Comparison of ENCODE assay signal across 8 cellular contexts in genomic region chr4:51845055-51845426, GRCh38. TPM values are rescaled to one million over a fixed set of nuclear protein-coding genes. Genes with fewer than 3 reads are reported as not detected.
DNase-seq lines count a peak whose midpoint lies in the region; ATAC-seq, FAIRE-seq and TF ChIP-seq lines count a peak whose summit lies in the region.

No MANE protein-coding gene starts in this region.

- H3K4me1 Mint-ChIP-seq in activated naive CD8-positive, alpha-beta T cell treated with anti-CD3 and anti-CD28 coated beads, Interleukin-2, amount 50 U/mL, for 24 hours, result peaks cover 24% of the 10 kb centered on the region

- TF ChIP-seq RAD21 in SK-N-SH (IDR thresholded peaks at IDR 0.05; ENCODE audit: low read length), result no peak

- H3K36me3 Mint-ChIP-seq in activated naive CD8-positive, alpha-beta T cell treated with anti-CD3 and anti-CD28 coated beads, Interleukin-2, amount 50 U/mL, for 24 hours (ENCODE audit: low read depth), result no peaks in the 10 kb centered on the region

- WGBS in SK-N-SH (ENCODE audit: low lambda C conversion rate), result 41% methylated on average over 6 of the region's 6 CpGs

- H3K4me3 Mint-ChIP-seq in activated naive CD8-positive, alpha-beta T cell treated with anti-CD3 and anti-CD28 coated beads, Interleukin-2, amount 50 U/mL, for 24 hours, result peak overlapping the region; percentile 90

- H4K20me1 ChIP-seq in SK-N-SH (ENCODE audit: insufficient read depth), result peaks cover 52% of the 10 kb centered on the region
- H4K20me1 ChIP-seq in keratinocyte (ENCODE audit: control insufficient read depth, extremely low read depth, insufficient read depth, low read length), result no peaks in the 10 kb centered on the region

- TF ChIP-seq CTCF in SK-N-SH (IDR thresholded peaks at IDR 0.05), result no peak
- TF ChIP-seq CTCF in keratinocyte (optimal IDR thresholded peaks at IDR 0.05 in 1 of 3, IDR thresholded peaks at IDR 0.05 in 1 of 3, conservative IDR thresholded peaks at IDR 0.05 in 1 of 3; ENCODE audit: extremely low read depth in 1 of 3, insufficient read depth in 2 of 3, low read length in 3 of 3), result no peak

- CTCF ChIA-PET in SK-N-SH (lab: Yijun Ruan, JAX), result no interaction called here

- H2AFZ ChIP-seq in SK-N-SH (ENCODE audit: low read depth) (peak overlapping the region; percentile 63; the same call in 1 of the 2 replicates), keratinocyte (ENCODE audit: control insufficient read depth, low read length) (peak overlapping the region; percentile 94)

- H3K27ac Mint-ChIP-seq in activated naive CD8-positive, alpha-beta T cell treated with anti-CD3 and anti-CD28 coated beads, Interleukin-2, amount 50 U/mL, for 24 hours, result peak overlapping the region; percentile 59

- H3F3A ChIP-seq in SK-N-SH (replicated peaks; ENCODE audit: insufficient read depth), result no peaks in the 10 kb centered on the region

- H3K27ac ChIP-seq in SK-N-SH (ENCODE audit: low read depth in 2 of 2, low read length in 1 of 2) (peak overlapping the region; percentile 76 to 90; a peak in 3 of 4 replicates), keratinocyte (ENCODE audit: control insufficient read depth, insufficient read depth, low read length) (peak overlapping the region; percentile 84), substantia nigra (ENCODE audit: low read depth, low read length, poor library complexity, severe bottlenecking) (peak overlapping the region; percentile 75)

- dilution Hi-C loops in keratinocyte (cut with MboI; ENCODE audit: extremely low pct_ligation_motif_present, low sequenced_read_pairs), result no loop called here

- H3K4me1 ChIP-seq in SK-N-SH (ENCODE audit: control insufficient read depth in 1 of 2, insufficient read depth in 2 of 2, low read depth in 1 of 2, low read length in 1 of 2) (peaks cover 7 to 15% of the 10 kb centered on the region in 2 experiments; a peak in 2 of 4 replicates), keratinocyte (ENCODE audit: control insufficient read depth, extremely low read depth, insufficient read depth, low read length) (peaks cover 13% of the 10 kb centered on the region)

- H3K4me2 ChIP-seq in SK-N-SH (peak overlapping the region; percentile 76), keratinocyte (ENCODE audit: control insufficient read depth, extremely low read depth, insufficient read depth, low read depth, low read length) (peak overlapping the region; percentile 99)

- H3K79me2 ChIP-seq in SK-N-SH (ENCODE audit: insufficient read depth), result peaks cover 62% of the 10 kb centered on the region
- H3K79me2 ChIP-seq in keratinocyte (ENCODE audit: control insufficient read depth, insufficient read depth, low read length), result peaks cover 60% of the 10 kb centered on the region

- ATAC-seq in SK-N-SH treated with all-trans-retinoic acid at 6 μM for 48 hours, result no peak
- no peak for ATAC-seq in activated naive CD8-positive, alpha-beta T cell treated with anti-CD3 and anti-CD28 coated beads, Interleukin-2, amount 50 U/mL, for 24 hours

- no peaks in the 10 kb centered on the region for H3K27me3 Mint-ChIP-seq in activated naive CD8-positive, alpha-beta T cell treated with anti-CD3 and anti-CD28 coated beads, Interleukin-2, amount 50 U/mL, for 24 hours

- DNase-seq in SK-N-SH, result no peak
- no peak for DNase-seq in activated naive CD8-positive, alpha-beta T cell treated with anti-CD3 and anti-CD28 coated beads, Interleukin-2, amount 50 U/mL, for 24 hours
- no peak for DNase-seq in keratinocyte (ENCODE audit: low read depth, low spot score)
- no peak for DNase-seq in substantia nigra (lab: John Stamatoyannopoulos, UW)
- DNase-seq in NCI-H1436 treated with DMSO at 0.1 percent for 48 hours (lab: John Stamatoyannopoulos, UW), result no peak
- DNase-seq in D341Med (ENCODE audit: low spot score), result no peak
- DNase-seq in A172 (ENCODE audit: low spot score), result no peak

- H3K27me3 ChIP-seq in SK-N-SH (ENCODE audit: insufficient read depth) (no peaks in the 10 kb centered on the region), keratinocyte (ENCODE audit: control insufficient read depth, extremely low read depth, insufficient read depth, low read length) (no peaks in the 10 kb centered on the region)

- no peak for TF ChIP-seq EP300 in SK-N-SH (IDR thresholded peaks at IDR 0.05; ENCODE audit: borderline replicate concordance in 1 of 2, low read depth in 1 of 2, low read length in 1 of 2)

- H3K9me3 ChIP-seq in SK-N-SH (no peaks in the 10 kb centered on the region), keratinocyte (ENCODE audit: control insufficient read depth, low read depth, low read length) (no peaks in the 10 kb centered on the region)

- H3K9me1 ChIP-seq in keratinocyte (ENCODE audit: control insufficient read depth, extremely low read depth, insufficient read depth, low read length), result no peaks in the 10 kb centered on the region

- H3K9me2 ChIP-seq in SK-N-SH, result no peaks in the 10 kb centered on the region

- H3K36me3 ChIP-seq in SK-N-SH (replicated peaks in 1 of 2; ENCODE audit: control insufficient read depth in 1 of 2, insufficient read depth in 2 of 2, low read length in 1 of 2) (peaks cover 11 to 13% of the 10 kb centered on the region in 2 experiments), keratinocyte (ENCODE audit: control insufficient read depth in 2 of 2, extremely low read depth in 1 of 2, insufficient read depth in 2 of 2, low read length in 2 of 2) (peaks cover 7 to 15% of the 10 kb centered on the region in 2 experiments)

- FAIRE-seq in keratinocyte (lab: Jason Lieb, UNC), result no peak

- H3K4me3 ChIP-seq in SK-N-SH (ENCODE audit: low read depth in 2 of 2, low read length in 1 of 2), result peak overlapping the region; percentile 74 to 89
- H3K4me3 ChIP-seq in keratinocyte (ENCODE audit: control insufficient read depth in 2 of 3, extremely low read depth in 1 of 3, insufficient read depth in 2 of 3, low read depth in 1 of 3, low read length in 3 of 3), result peak overlapping the region; percentile 76 to 91 (median 81)

- no peaks in the 10 kb centered on the region for H3K9me3 Mint-ChIP-seq in activated naive CD8-positive, alpha-beta T cell treated with anti-CD3 and anti-CD28 coated beads, Interleukin-2, amount 50 U/mL, for 24 hours

- POLR2A ChIA-PET in SK-N-SH (lab: Yijun Ruan, JAX), result no interaction called here

- H3K9ac ChIP-seq in SK-N-SH (peak overlapping the region; percentile 75; the same call in 1 of the 2 replicates), keratinocyte (ENCODE audit: control insufficient read depth, extremely low read depth, insufficient read depth, low read length) (peak overlapping the region; percentile 84)

TF ChIP-seq in SK-N-SH, 30 proteins besides CTCF, POLR2A, EP300 and RAD21 (continues in another document):
- TF ChIP-seq GATA2 (CRISPR knock-in tag; IDR thresholded peaks at IDR 0.05) (no peak), MXI1 (IDR thresholded peaks at IDR 0.05; ENCODE audit: low read depth, low read length) (no peak), YY1 (IDR thresholded peaks at IDR 0.05; ENCODE audit: low read depth) (no peak), RCOR1 (IDR thresholded peaks at IDR 0.05; ENCODE audit: low read length) (no peak), NFIC (IDR thresholded peaks at IDR 0.05; ENCODE audit: borderline replicate concordance) (no peak), JUND (IDR thresholded peaks at IDR 0.05) (no peak), TCF12 (IDR thresholded peaks at IDR 0.05) (no peak), CHD2 (IDR thresholded peaks at IDR 0.05; ENCODE audit: low read length, partially characterized antibody) (no peak), FOXM1 (IDR thresholded peaks at IDR 0.05; ENCODE audit: low read depth) (no peak), MEF2A (IDR thresholded peaks at IDR 0.05; ENCODE audit: borderline replicate concordance, low read depth) (no peak), EZH2phosphoT487 (IDR thresholded peaks at IDR 0.05; ENCODE audit: borderline replicate concordance, low read depth) (no peak), FOSL2 (IDR thresholded peaks at IDR 0.05; ENCODE audit: borderline replicate concordance, low read depth) (no peak), GABPA (IDR thresholded peaks at IDR 0.05; ENCODE audit: low read depth) (no peak), TEAD4 (IDR thresholded peaks at IDR 0.05; ENCODE audit: borderline replicate concordance, insufficient read depth) (no peak)

TF ChIP-seq in SK-N-SH treated with all-trans-retinoic acid at 6 μM for 48 hours, 23 proteins besides CTCF, POLR2A, EP300 and RAD21 (continues in another document):
- no peak for TF ChIP-seq PPARA (CRISPR knock-in tag; IDR thresholded peaks at IDR 0.05; ENCODE audit: borderline replicate concordance)
- TF ChIP-seq GLIS3 (CRISPR knock-in tag; IDR thresholded peaks at IDR 0.05), result no peak
- no peak for TF ChIP-seq BACH2 (CRISPR knock-in tag; IDR thresholded peaks at IDR 0.05; ENCODE audit: borderline replicate concordance)
- no peak for TF ChIP-seq SNAI2 (CRISPR knock-in tag; IDR thresholded peaks at IDR 0.05)
- TF ChIP-seq, protein P1, sequence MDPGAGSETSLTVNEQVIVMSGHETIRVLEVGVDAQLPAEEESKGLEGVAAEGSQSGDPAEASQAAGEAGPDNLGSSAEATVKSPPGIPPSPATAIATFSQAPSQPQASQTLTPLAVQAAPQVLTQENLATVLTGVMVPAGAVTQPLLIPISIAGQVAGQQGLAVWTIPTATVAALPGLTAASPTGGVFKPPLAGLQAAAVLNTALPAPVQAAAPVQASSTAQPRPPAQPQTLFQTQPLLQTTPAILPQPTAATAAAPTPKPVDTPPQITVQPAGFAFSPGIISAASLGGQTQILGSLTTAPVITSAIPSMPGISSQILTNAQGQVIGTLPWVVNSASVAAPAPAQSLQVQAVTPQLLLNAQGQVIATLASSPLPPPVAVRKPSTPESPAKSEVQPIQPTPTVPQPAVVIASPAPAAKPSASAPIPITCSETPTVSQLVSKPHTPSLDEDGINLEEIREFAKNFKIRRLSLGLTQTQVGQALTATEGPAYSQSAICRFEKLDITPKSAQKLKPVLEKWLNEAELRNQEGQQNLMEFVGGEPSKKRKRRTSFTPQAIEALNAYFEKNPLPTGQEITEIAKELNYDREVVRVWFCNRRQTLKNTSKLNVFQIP (CRISPR knock-in tag; IDR thresholded peaks at IDR 0.05; ENCODE audit: borderline replicate concordance, low read depth), result no peak
- no peak for TF ChIP-seq TCF4 (CRISPR knock-in tag; IDR thresholded peaks at IDR 0.05; ENCODE audit: borderline replicate concordance)
- no peak for TF ChIP-seq ARNTL (CRISPR knock-in tag; IDR thresholded peaks at IDR 0.05; ENCODE audit: borderline replicate concordance, low read depth)
- TF ChIP-seq OSR1 (CRISPR knock-in tag; IDR thresholded peaks at IDR 0.05), result no peak
- no peak for TF ChIP-seq ISL1 (CRISPR knock-in tag; IDR thresholded peaks at IDR 0.05)

RNA-seq across cellular contexts. Expression of gene DCUN1D4, which starts 2.1 kb away (rescaled TPM):
- polyA plus RNA-seq in SK-N-SH (2012; rRNA removed) (42.9 and 52.8 TPM in 2 replicates), keratinocyte (39.6 to 59.9 TPM (median 50.3 TPM) in 3 replicates)
- polyA plus RNA-seq in SK-N-SH (2012; cell fraction: cytosol; rRNA removed), result 29.1 and 30.1 TPM in 2 replicates
- 237 and 252 TPM in 2 replicates for polyA plus RNA-seq in SK-N-SH (2012; cell fraction: nucleus; rRNA removed)
- 87.4 TPM for polyA plus RNA-seq in keratinocyte (2011; ENCODE audit: low read depth)
- 25.6 and 43.7 TPM in 2 replicates for polyA plus RNA-seq in keratinocyte (2011; cell fraction: cytosol; rRNA removed)
- polyA plus RNA-seq in keratinocyte (2011; cell fraction: nucleus; rRNA removed), result 123 and 127 TPM in 2 replicates
- 26.5 and 30.0 TPM in 2 replicates for polyA plus RNA-seq in keratinocyte (2012; ENCODE audit: low replicate concordance)
- 8.8 to 99.6 TPM (median 76.4 TPM) in 3 replicates for polyA minus RNA-seq in keratinocyte
- 45.7 TPM for polyA minus RNA-seq in keratinocyte (2011; cell fraction: cytosol; rRNA and poly(A)+ RNA removed)
- polyA minus RNA-seq in keratinocyte (2011; cell fraction: nucleus; rRNA and poly(A)+ RNA removed), result 45.5 and 80.3 TPM in 2 replicates
- total RNA-seq in A172 (2014; rRNA removed; shearing (Covaris generic)), result 33.6 and 51.4 TPM in 2 replicates
